ENCODE assay signal across 9 cellular contexts in genomic region chr10:119541046-119541445, GRCh38. TPM values are rescaled to one million over a fixed set of nuclear protein-coding genes. Genes with fewer than 3 reads are reported as not detected.
DNase-seq lines count a peak whose midpoint lies in the region; ATAC-seq and TF ChIP-seq lines count a peak whose summit lies in the region.
"Had no signal": no experiment of that assay in that cellular context is flagged by ENCODE, and none has a peak within 500 bp of the region (broad histone marks: within the 10 kb centered on the region; RNA-seq: fewer than 3 reads in every experiment).

No MANE protein-coding gene starts in this region.

- H3K27ac ChIP-seq in spleen: peak overlapping the region in 4 of 8 donors; percentile 3 to 87 (median 78)

- intact Hi-C loops in spleen (cut with DNase I; ENCODE audit: low total_unique reads): no loop called here

- H3K36me3 Mint-ChIP-seq in T-helper 17 cell (ENCODE audit: low read depth): peaks cover 2% of the 10 kb centered on the region

- WGBS in spleen, 5 donors: 58 to 69% (median 65%) methylated on average over 6 of the region's 6 CpGs

- H3K4me3 ChIP-seq in GM12875 (ENCODE audit: low read depth, low read length) (peak overlapping the region; percentile 92), epithelial cell of esophagus (ENCODE audit: low read length) (peak overlapping the region; percentile 58), spleen (peak overlapping the region in 7 of 8 donors; percentile 61 to 97 (median 86))

- no peaks in the 10 kb centered on the region for H3K27me3 Mint-ChIP-seq in T-helper 17 cell

- TF ChIP-seq POLR2A in spleen (IDR thresholded peaks at IDR 0.05): no peak

- H3K9me3 ChIP-seq in T-helper 17 cell (ENCODE audit: control insufficient read depth, low read length, poor library complexity, severe bottlenecking): no peaks in the 10 kb centered on the region
- H3K9me3 ChIP-seq in spleen: no peaks in the 10 kb centered on the region

- H3K27me3 ChIP-seq in spleen (replicated peaks in 1 of 7): peaks cover 0 to 37% (median 0%) of the 10 kb centered on the region in 7 donors

- DNase-seq in T-helper 17 cell (no peak), epithelial cell of esophagus (ENCODE audit: low read depth) (peak; percentile 39), spleen (no peak), cortex of kidney (lab: John Stamatoyannopoulos, UW) (no peak), HUDEP-2 (lab: John Stamatoyannopoulos, UW; ENCODE audit: unreplicated experiment in 76 of 76) (no peak), activated gamma-delta T cell (lab: John Stamatoyannopoulos, UW) (no peak)
- DNase-seq: NCI-H748 treated with DMSO at 0.1 percent for 48 hours had no signal

- H3K4me1 Mint-ChIP-seq in T-helper 17 cell: peaks cover 49% of the 10 kb centered on the region

- peak overlapping the region; percentile 91 for H3K4me3 Mint-ChIP-seq in T-helper 17 cell

- H3K4me1 ChIP-seq in spleen: peaks cover 0 to 80% (median 55%) of the 10 kb centered on the region in 6 donors

- no peak for TF ChIP-seq CTCF in GM12875 (IDR thresholded peaks at IDR 0.05; ENCODE audit: borderline replicate concordance, insufficient read depth, low read depth, low read length)
- TF ChIP-seq CTCF in epithelial cell of esophagus (IDR thresholded peaks at IDR 0.05; ENCODE audit: insufficient read depth, low read depth, low read length, missing control alignments): no peak
- no peak for TF ChIP-seq CTCF in spleen (IDR thresholded peaks at IDR 0.05 in 8 of 11, conservative IDR thresholded peaks at IDR 0.05 in 3 of 11)

- peak overlapping the region; percentile 75 for H3K27ac Mint-ChIP-seq in T-helper 17 cell

- H3K36me3 ChIP-seq in spleen: no peaks in the 10 kb centered on the region

- ATAC-seq in T-helper 17 cell (no peak), HG03280 (IDR thresholded peaks at IDR 0.05; ENCODE audit: unreplicated experiment) (no peak)

RNA-seq across cellular contexts. Expression of gene RGS10, which starts 1.5 kb away (rescaled TPM):
- total RNA-seq in T-helper 17 cell: 100 to 1,000 TPM in 1 of 2 donors, 10 to 100 TPM in 1; 64.7 to 135 TPM
- total RNA-seq in spleen: 10 to 100 TPM; 29.1 to 74.1 (median 38.9) TPM
- 100 to 1,000 TPM in 1 of 3 donors, 10 to 100 TPM in 2; 52.7 to 127 (median 92.9) TPM for polyA plus RNA-seq in spleen

RNA-seq across cellular contexts. Expression of gene TIAL1, which starts 55.7 kb away (rescaled TPM):
- total RNA-seq in T-helper 17 cell (100 to 1,000 TPM; 169 to 172 TPM), spleen (100 to 1,000 TPM in 6 of 7 donors, 10 to 100 TPM in 1; 83.3 to 126 (median 115) TPM)
- 10 to 100 TPM; 54.1 to 81.5 (median 80.7) TPM for polyA plus RNA-seq in spleen
